In the genomic region with DNA sequence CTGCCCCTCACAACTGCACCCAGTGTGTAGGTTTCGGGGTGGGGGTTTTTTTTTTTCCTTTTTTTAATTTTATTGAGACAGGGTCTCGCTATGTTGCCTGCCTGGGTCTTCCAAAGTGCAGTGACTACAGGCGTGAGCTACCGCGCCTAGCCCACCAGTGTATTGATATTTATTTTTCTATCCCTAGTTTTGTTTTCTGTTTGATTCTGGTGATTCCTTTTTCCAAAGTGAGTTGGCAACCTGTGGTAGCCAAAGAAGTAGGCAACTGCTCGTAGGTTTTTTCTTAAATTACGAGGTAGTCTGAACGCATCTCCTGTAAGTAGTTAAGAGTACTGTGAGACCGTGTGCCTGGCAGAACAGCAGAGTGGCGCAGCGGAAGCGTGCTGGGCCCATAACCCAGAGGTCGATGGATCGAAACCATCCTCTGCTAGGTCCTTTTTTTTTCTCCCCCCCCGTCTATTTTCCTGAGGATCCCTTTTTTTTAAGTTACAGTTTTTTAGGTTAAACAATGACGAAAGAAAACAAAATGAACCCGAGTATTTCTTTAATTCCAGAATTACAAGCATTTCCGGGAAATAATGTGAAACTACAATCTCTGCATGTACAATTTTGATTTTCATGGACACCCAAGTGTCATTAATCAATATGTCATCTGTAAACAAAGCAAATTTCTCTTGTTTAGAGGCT, we compare ENCODE assay signal across 8 cellular contexts.
A peak's percentile ranks its signal among the peaks of the same experiment; 100 is the strongest.
DNase-seq lines count a peak whose midpoint lies in the region; ATAC-seq lines count a peak whose summit lies in the region.

No MANE protein-coding gene starts in this region.

- H3K36me3 Mint-ChIP-seq in central memory CD8-positive, alpha-beta T cell (ENCODE audit: insufficient read depth) = peaks cover 40% of the 10 kb centered on the region

- peak overlapping the region; percentile 92 for H3K4me3 Mint-ChIP-seq in central memory CD8-positive, alpha-beta T cell

- peaks cover 26% of the 10 kb centered on the region for H3K4me1 Mint-ChIP-seq in central memory CD8-positive, alpha-beta T cell

- DNase-seq in SIG-M5 treated with dmso at 0.1 percent for 504 hours (lab: John Stamatoyannopoulos, UW; ENCODE audit: unreplicated experiment) = peak; percentile 67
- no peak for DNase-seq in SIG-M5 (lab: John Stamatoyannopoulos, UW)
- DNase-seq in NCI-H2227 (lab: John Stamatoyannopoulos, UW; ENCODE audit: unreplicated experiment) = peak; percentile 86
- DNase-seq in activated CD4-positive, CD25-positive, alpha-beta regulatory T cell treated with anti-CD3 and anti-CD28 coated beads, Interleukin-2, amount 50 U/mL, for 16 hours (ENCODE audit: low read depth, low spot score) = peak; percentile 65
- DNase-seq in central memory CD8-positive, alpha-beta T cell (ENCODE audit: low spot score in 2 of 2) = peak; percentile 78 to 84
- peak in 1 of 2 donors; percentile 70 for DNase-seq in left colon
- DNase-seq in stimulated activated CD4-positive, alpha-beta T cell treated with anti-CD3 and anti-CD28 coated beads, Interleukin-1b, Interleukin-23, amount 100 ng/mL, for 48 hours = peak; percentile 69
- no peak for DNase-seq in SHP77 (lab: John Stamatoyannopoulos, UW)

- ATAC-seq in central memory CD8-positive, alpha-beta T cell (replicated peaks; ENCODE audit: extremely low read depth, poor library complexity, severe bottlenecking) = peak; percentile 10
- ATAC-seq in left colon = peak; percentile 50

- H3K27ac Mint-ChIP-seq in central memory CD8-positive, alpha-beta T cell (ENCODE audit: low read depth) = peak overlapping the region; percentile 100

- intact Hi-C loops in left colon (cut with DNase I, micrococcal nuclease) = no loop called here

- peaks cover 6% of the 10 kb centered on the region for H3K9me3 Mint-ChIP-seq in central memory CD8-positive, alpha-beta T cell

- peaks cover 10% of the 10 kb centered on the region for H3K27me3 Mint-ChIP-seq in central memory CD8-positive, alpha-beta T cell

Comparison
In these comparisons a context has a peak if more than half of its experiments do, and no peak if none do; other contexts are left out.
1. DNase-seq: peak in SIG-M5 treated with dmso at 0.1 percent for 504 hours (single experiment), NCI-H2227 (single experiment), activated CD4-positive, CD25-positive, alpha-beta regulatory T cell treated with anti-CD3 and anti-CD28 coated beads, Interleukin-2, amount 50 U/mL, for 16 hours (single experiment), central memory CD8-positive, alpha-beta T cell (2 of 2) and stimulated activated CD4-positive, alpha-beta T cell treated with anti-CD3 and anti-CD28 coated beads, Interleukin-1b, Interleukin-23, amount 100 ng/mL, for 48 hours (single experiment); none in SIG-M5 (single experiment) and SHP77 (0 of 2).